8 cellular contexts compared by ENCODE assay signal in genomic region chr11:62905927-62906531, GRCh38. TPM values are rescaled to one million over a fixed set of nuclear protein-coding genes. Genes with fewer than 3 reads are reported as not detected.
DNase-seq lines count a peak whose midpoint lies in the region; ATAC-seq and TF ChIP-seq lines count a peak whose summit lies in the region.

No MANE protein-coding gene starts in this region.

- DNase-seq in G401 (ENCODE audit: low spot score) (peak; percentile 90), HUDEP-2 (lab: John Stamatoyannopoulos, UW; ENCODE audit: unreplicated experiment in 76 of 76) (peak in 62 of 76 experiments; percentile 19 to 83 (median 62)), OCI-M1 (lab: John Stamatoyannopoulos, UW) (peak; percentile 95), activated T-cell treated with anti-CD3 and anti-CD28 coated beads for 24 hours (ENCODE audit: low read depth) (peak; percentile 70), esophagus muscularis mucosa (ENCODE audit: extremely low spot score) (peak; percentile 94)
- peak; percentile 79 for DNase-seq in natural killer cell treated with Interleukin-12 subunit alpha and Interleukin-12 subunit beta and Interleukin-15 and Interleukin-18, amount 100 ng/mL, for 72 hours (ENCODE audit: low spot score)

- no peak overlapping the region for H3K4me3 Mint-ChIP-seq in natural killer cell treated with Interleukin-12 subunit alpha and Interleukin-12 subunit beta and Interleukin-15 and Interleukin-18, amount 100 ng/mL, for 72 hours
- H3K4me3 Mint-ChIP-seq in stimulated activated memory B cell treated with anti-CD40 and anti-IgM and Interleukin-4, amounts not matched to agents 10 μg/mL and 1 μg/mL and 100 μg/mL, for 72 hours, result no peak overlapping the region

- in situ Hi-C loops in G401 (cut with HindIII; ENCODE audit: low sequenced_read_pairs), result no loop called here

- H3K4me1 Mint-ChIP-seq in natural killer cell treated with Interleukin-12 subunit alpha and Interleukin-12 subunit beta and Interleukin-15 and Interleukin-18, amount 100 ng/mL, for 72 hours (ENCODE audit: low read depth in 2 of 2), result peaks cover 5 to 8% of the 10 kb centered on the region in 2 donors
- H3K4me1 Mint-ChIP-seq in stimulated activated memory B cell treated with anti-CD40 and anti-IgM and Interleukin-4, amounts not matched to agents 10 μg/mL and 1 μg/mL and 100 μg/mL, for 72 hours, result no peaks in the 10 kb centered on the region

- no peaks in the 10 kb centered on the region for H3K27me3 ChIP-seq in esophagus muscularis mucosa

- no peak for TF ChIP-seq POLR2A in esophagus muscularis mucosa (IDR thresholded peaks at IDR 0.05; ENCODE audit: low read depth)

- peak; percentile 64 to 65 for ATAC-seq in natural killer cell treated with Interleukin-12 subunit alpha and Interleukin-12 subunit beta and Interleukin-15 and Interleukin-18, amount 100 ng/mL, for 72 hours
- ATAC-seq in stimulated activated memory B cell treated with anti-CD40 and anti-IgM and Interleukin-4, amounts not matched to agents 10 μg/mL and 1 μg/mL and 100 μg/mL, for 72 hours, result peak; percentile 72
- ATAC-seq in GM21423 (IDR thresholded peaks at IDR 0.05; ENCODE audit: unreplicated experiment), result no peak

- peaks cover 12 to 31% (median 25%) of the 10 kb centered on the region in 4 donors for H3K4me1 ChIP-seq in esophagus muscularis mucosa

- no peak overlapping the region for H3K4me3 ChIP-seq in esophagus muscularis mucosa

- H3K27me3 Mint-ChIP-seq in natural killer cell treated with Interleukin-12 subunit alpha and Interleukin-12 subunit beta and Interleukin-15 and Interleukin-18, amount 100 ng/mL, for 72 hours, result peaks cover 7 to 14% of the 10 kb centered on the region in 2 donors
- peaks cover 40% of the 10 kb centered on the region for H3K27me3 Mint-ChIP-seq in stimulated activated memory B cell treated with anti-CD40 and anti-IgM and Interleukin-4, amounts not matched to agents 10 μg/mL and 1 μg/mL and 100 μg/mL, for 72 hours

- intact Hi-C loops in esophagus muscularis mucosa (cut with DNase I), result loop anchor here (1.0 kb wide), 1 partner anchor 118 kb away; no protein-coding TSS in a partner anchor

- WGBS in esophagus muscularis mucosa, result 24% methylated on average over 14 of the region's 14 CpGs

- no peaks in the 10 kb centered on the region for H3K36me3 ChIP-seq in esophagus muscularis mucosa

- peak overlapping the region in 1 of 4 donors; percentile 66 for H3K27ac ChIP-seq in esophagus muscularis mucosa (replicated peaks in 1 of 4)

- no peaks in the 10 kb centered on the region for H3K9me3 Mint-ChIP-seq in natural killer cell treated with Interleukin-12 subunit alpha and Interleukin-12 subunit beta and Interleukin-15 and Interleukin-18, amount 100 ng/mL, for 72 hours
- H3K9me3 Mint-ChIP-seq in stimulated activated memory B cell treated with anti-CD40 and anti-IgM and Interleukin-4, amounts not matched to agents 10 μg/mL and 1 μg/mL and 100 μg/mL, for 72 hours, result no peaks in the 10 kb centered on the region

- H3K9me3 ChIP-seq in esophagus muscularis mucosa, result no peaks in the 10 kb centered on the region

- TF ChIP-seq EP300 in esophagus muscularis mucosa (IDR thresholded peaks at IDR 0.05), result no peak

- no peak overlapping the region for H3K27ac Mint-ChIP-seq in natural killer cell treated with Interleukin-12 subunit alpha and Interleukin-12 subunit beta and Interleukin-15 and Interleukin-18, amount 100 ng/mL, for 72 hours
- no peak overlapping the region for H3K27ac Mint-ChIP-seq in stimulated activated memory B cell treated with anti-CD40 and anti-IgM and Interleukin-4, amounts not matched to agents 10 μg/mL and 1 μg/mL and 100 μg/mL, for 72 hours

- peak in 2 of 3 experiments; percentile 97 for TF ChIP-seq CTCF in esophagus muscularis mucosa (IDR thresholded peaks at IDR 0.05)

- no peaks in the 10 kb centered on the region for H3K36me3 Mint-ChIP-seq in natural killer cell treated with Interleukin-12 subunit alpha and Interleukin-12 subunit beta and Interleukin-15 and Interleukin-18, amount 100 ng/mL, for 72 hours
- H3K36me3 Mint-ChIP-seq in stimulated activated memory B cell treated with anti-CD40 and anti-IgM and Interleukin-4, amounts not matched to agents 10 μg/mL and 1 μg/mL and 100 μg/mL, for 72 hours, result no peaks in the 10 kb centered on the region

RNA-seq across cellular contexts. Expression of gene CHRM1, which starts 15.1 kb away (rescaled TPM):
- not detected in 2 replicates for total RNA-seq in G401 (2014; rRNA removed; shearing (Covaris generic))
- under 1 TPM in 2 of 4 donors, not detected in 2; 0.33 to 0.40 TPM for total RNA-seq in esophagus muscularis mucosa
- not detected for total RNA-seq in natural killer cell treated with Interleukin-12 subunit alpha and Interleukin-12 subunit beta and Interleukin-15 and Interleukin-18, amount 100 ng/mL, for 72 hours

RNA-seq across cellular contexts. Expression of gene SLC3A2, which starts 25.3 kb away (rescaled TPM):
- 225 and 239 TPM in 2 replicates for total RNA-seq in G401 (2014; rRNA removed; shearing (Covaris generic))
- total RNA-seq in esophagus muscularis mucosa, result 100 to 1,000 TPM in 1 of 4 donors, 10 to 100 TPM in 3; 53.2 to 123 (median 86.4) TPM
- 100 to 1,000 TPM; 234 to 307 TPM for total RNA-seq in natural killer cell treated with Interleukin-12 subunit alpha and Interleukin-12 subunit beta and Interleukin-15 and Interleukin-18, amount 100 ng/mL, for 72 hours
